8 cellular contexts compared by ENCODE assay signal in the genomic region with DNA sequence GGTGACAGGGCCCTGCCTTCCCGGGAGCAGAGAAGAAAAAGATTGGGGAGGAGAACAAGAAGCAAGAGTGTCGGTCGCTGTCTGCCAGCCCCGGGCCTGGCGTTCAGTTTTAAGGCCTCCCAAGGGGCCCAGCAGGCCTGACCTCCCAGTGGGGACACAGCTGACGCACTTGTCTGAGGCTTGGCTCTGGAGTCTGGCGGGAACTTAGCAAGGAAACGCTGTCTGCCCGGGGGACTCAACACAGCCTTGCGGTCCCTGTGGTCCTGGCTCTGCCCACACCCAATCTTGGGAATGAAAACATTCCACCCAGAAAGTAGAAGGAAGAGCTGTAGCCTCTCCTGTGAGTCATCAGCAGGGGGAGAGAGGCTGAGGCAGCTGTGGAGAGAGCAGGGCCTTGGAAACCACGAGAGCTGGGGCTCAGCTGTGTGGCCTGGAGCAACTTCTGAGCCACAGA. TPM values are rescaled to one million over a fixed set of nuclear protein-coding genes. Genes with fewer than 3 reads are reported as not detected.
DNase-seq lines count a peak whose midpoint lies in the region; TF ChIP-seq lines count a peak whose summit lies in the region.

No MANE protein-coding gene starts in this region.

- in situ Hi-C loops in HAP-1 (cut with MboI; ENCODE audit: low sequenced_read_pairs), result loop anchor here (25.0 kb wide), 1 partner anchor 843 kb away; the partner anchor contains the start of gene FJX1

- H3K56ac ChIP-seq in mesendoderm (ENCODE audit: low read length), result no peak overlapping the region

- no peaks in the 10 kb centered on the region for H3K4me1 ChIP-seq in mesendoderm (ENCODE audit: control insufficient read depth, low read depth, low read length)
- H3K4me1 ChIP-seq in vagina, result peaks cover 51% of the 10 kb centered on the region
- H3K4me1 ChIP-seq in HAP-1, result peaks cover 6% of the 10 kb centered on the region
- peaks cover under 1% of the 10 kb centered on the region for H3K4me1 ChIP-seq in Karpas-422 (ENCODE audit: low read length)

- H4K5ac ChIP-seq in mesendoderm (ENCODE audit: low read length), result no peak overlapping the region

- H3K79me2 ChIP-seq in mesendoderm (ENCODE audit: control insufficient read depth, insufficient read depth, low read length) (no peaks in the 10 kb centered on the region), Karpas-422 (ENCODE audit: low read length) (no peaks in the 10 kb centered on the region)

- peak in 2 of 56 donors; percentile 22 to 23 for TF ChIP-seq CTCF in dorsolateral prefrontal cortex (IDR thresholded peaks at IDR 0.05 in 54 of 56, conservative IDR thresholded peaks at IDR 0.05 in 2 of 56; ENCODE audit: low read depth in 1 of 56, partially characterized antibody in 56 of 56)
- no peak for TF ChIP-seq CTCF in vagina (IDR thresholded peaks at IDR 0.05)

- no peaks in the 10 kb centered on the region for H3K9me2 ChIP-seq in Karpas-422 (replicated peaks; ENCODE audit: insufficient read depth, low read length)

- WGBS in mesendoderm (ENCODE audit: extremely low coverage, insufficient coverage, low lambda C conversion rate), result no CpG with 5 or more reads among the region's 11 CpGs

- no peaks in the 10 kb centered on the region for H3K9me3 ChIP-seq in MG63
- H3K9me3 ChIP-seq in vagina, result no peaks in the 10 kb centered on the region
- no peaks in the 10 kb centered on the region for H3K9me3 ChIP-seq in HAP-1
- H3K9me3 ChIP-seq in Karpas-422 (ENCODE audit: low read length), result no peaks in the 10 kb centered on the region

- no peak overlapping the region for H3K4me3 ChIP-seq in MG63
- H3K4me3 ChIP-seq in dorsolateral prefrontal cortex, result peak overlapping the region in 1 of 59 donors; percentile 12
- no peak overlapping the region for H3K4me3 ChIP-seq in mesendoderm (ENCODE audit: low read length)
- H3K4me3 ChIP-seq in vagina, result no peak overlapping the region
- H3K4me3 ChIP-seq in HAP-1, result no peak overlapping the region
- no peak overlapping the region for H3K4me3 ChIP-seq in Karpas-422 (ENCODE audit: low read length)

- H3K79me1 ChIP-seq in mesendoderm (ENCODE audit: low read length), result no peaks in the 10 kb centered on the region

- H3K27ac ChIP-seq in dorsolateral prefrontal cortex (peak overlapping the region; percentile 37 to 93 (median 86)), mesendoderm (ENCODE audit: low read depth, low read length) (peak overlapping the region; percentile 9), vagina (peak overlapping the region; percentile 71), Karpas-422 (ENCODE audit: low read length) (no peak overlapping the region)

- TF ChIP-seq POLR2A in vagina (IDR thresholded peaks at IDR 0.05), result no peak

- H2AK5ac ChIP-seq in mesendoderm (ENCODE audit: low read length), result no peak overlapping the region

- intact Hi-C loops in dorsolateral prefrontal cortex (cut with DNase I) (no loop called here), vagina (cut with DNase I) (no loop called here)

- no peaks in the 10 kb centered on the region for H3K36me3 ChIP-seq in MG63
- no peaks in the 10 kb centered on the region for H3K36me3 ChIP-seq in mesendoderm (ENCODE audit: control insufficient read depth, insufficient read depth, low read length)
- no peaks in the 10 kb centered on the region for H3K36me3 ChIP-seq in vagina
- H3K36me3 ChIP-seq in HAP-1 (replicated peaks), result no peaks in the 10 kb centered on the region
- H3K36me3 ChIP-seq in Karpas-422 (ENCODE audit: insufficient read depth, low read length), result no peaks in the 10 kb centered on the region

- no peak overlapping the region for H4K8ac ChIP-seq in mesendoderm (ENCODE audit: low read depth, low read length)

- H2BK120ac ChIP-seq in mesendoderm (ENCODE audit: low read depth, low read length), result no peak overlapping the region

- H3K4me2 ChIP-seq in mesendoderm (ENCODE audit: low read length) (no peak overlapping the region), Karpas-422 (ENCODE audit: low read depth, low read length, poor library complexity, severe bottlenecking) (no peak overlapping the region)

- no peak overlapping the region for H2BK5ac ChIP-seq in mesendoderm (ENCODE audit: low read length)

- H4K20me1 ChIP-seq in Karpas-422 (ENCODE audit: insufficient read depth, low read depth, low read length), result no peaks in the 10 kb centered on the region

- H3K27me3 ChIP-seq in MG63 (no peaks in the 10 kb centered on the region), dorsolateral prefrontal cortex (no peaks in the 10 kb centered on the region), mesendoderm (ENCODE audit: insufficient read depth, low read length, poor library complexity) (no peaks in the 10 kb centered on the region), vagina (no peaks in the 10 kb centered on the region), HAP-1 (ENCODE audit: low read depth) (no peaks in the 10 kb centered on the region), Karpas-422 (ENCODE audit: low read length) (no peaks in the 10 kb centered on the region)

- H3K18ac ChIP-seq in mesendoderm (ENCODE audit: low read length), result peak overlapping the region; percentile 8

- H3K4ac ChIP-seq in mesendoderm (ENCODE audit: low read depth, low read length), result no peak overlapping the region

- DNase-seq in AML-193 (lab: John Stamatoyannopoulos, UW) (peak; percentile 16 to 20), MG63 (peak; percentile 89), dorsolateral prefrontal cortex (peak in 3 of 10 donors; percentile 27 to 67 (median 32)), mesendoderm (peak; percentile 62), vagina (ENCODE audit: extremely low spot score in 2 of 2) (peak in 1 of 2 donors; percentile 92), HAP-1 (ENCODE audit: low spot score in 2 of 2) (no peak), Karpas-422 (no peak)
- no peak for DNase-seq in stimulated activated CD4-positive, alpha-beta T cell treated with anti-CD3 and anti-CD28 coated beads, Interleukin-15, amount 100 ng/mL, for 24 hours

- no peak overlapping the region for H3K23ac ChIP-seq in mesendoderm (ENCODE audit: low read length)

- H2BK15ac ChIP-seq in mesendoderm (replicated peaks; ENCODE audit: low read depth), result no peak overlapping the region

- H2AFZ ChIP-seq in Karpas-422 (ENCODE audit: low read length), result no peak overlapping the region

- H3K9ac ChIP-seq in mesendoderm (ENCODE audit: low read length) (no peak overlapping the region), Karpas-422 (ENCODE audit: low read length) (no peak overlapping the region)

RNA-seq across cellular contexts. Expression of gene TRAF6, which starts 54.4 kb away (rescaled TPM):
- total RNA-seq in MG63 (2014; rRNA removed; shearing (Covaris generic); ENCODE audit: low replicate concordance), result 6.1 and 6.7 TPM in 2 replicates
- total RNA-seq in dorsolateral prefrontal cortex, result 10 to 100 TPM; 13.8 to 27.7 (median 20.8) TPM
- polyA plus RNA-seq in mesendoderm (2013, experiment 1 of 2), result 6.0 TPM
- 5.9 TPM for polyA plus RNA-seq in mesendoderm (2013, experiment 2 of 2)
- 10.6 TPM for total RNA-seq in vagina
- total RNA-seq in Karpas-422 (2014; rRNA removed; shearing (Covaris generic); ENCODE audit: low replicate concordance), result 8.7 and 13.2 TPM in 2 replicates

Comparison
In these comparisons a context has a peak if more than half of its experiments do, and no peak if none do; other contexts are left out.
1. DNase-seq: peak in AML-193 (2 of 2), MG63 (single experiment) and mesendoderm (single experiment); none in HAP-1 (0 of 2), Karpas-422 (single experiment) and stimulated activated CD4-positive, alpha-beta T cell treated with anti-CD3 and anti-CD28 coated beads, Interleukin-15, amount 100 ng/mL, for 24 hours (single experiment).